ENCODE assay signal across 23 cellular contexts in genomic region chr19:5470264-5470671, GRCh38. TPM values are rescaled to one million over a fixed set of nuclear protein-coding genes. Genes with fewer than 3 reads are reported as not detected.
DNase-seq lines count a peak whose midpoint lies in the region; ATAC-seq and TF ChIP-seq lines count a peak whose summit lies in the region.
"Had no signal": no experiment of that assay in that cellular context is flagged by ENCODE, and none has a peak within 500 bp of the region (broad histone marks: within the 10 kb centered on the region; RNA-seq: fewer than 3 reads in every experiment).

No MANE protein-coding gene starts in this region.

- DNase-seq in NCI-H1417 (lab: John Stamatoyannopoulos, UW), result peak in 2 of 3 experiments; percentile 48 to 75
- DNase-seq in NCI-H1417 treated with DMSO at 0.1 percent for 48 hours (lab: John Stamatoyannopoulos, UW), result no peak
- peak; percentile 85 for DNase-seq in LoVo (ENCODE audit: low spot score)
- DNase-seq in epithelial cell of esophagus (ENCODE audit: low read depth), result peak; percentile 82
- peak; percentile 8 for DNase-seq in prostate gland (ENCODE audit: low spot score)
- DNase-seq in lower lobe of right lung, result no peak
- no peak for DNase-seq in HUDEP-2 (lab: John Stamatoyannopoulos, UW; ENCODE audit: unreplicated experiment in 76 of 76)
- DNase-seq: 8988T; activated CD8-positive, alpha-beta T cell treated with anti-CD3 and anti-CD28 coated beads, Interleukin-2, amount 10 ng/mL, durations not matched to agents 7 days and 5 days; activated T-cell treated with anti-CD3 and anti-CD28 coated beads, Interleukin-2, amount 50 U/mL, for 48 hours; colonic mucosa; HFFc6; NCI-H2107; nephron progenitor cell; SHP77 treated with DMSO at 0.1 percent for 48 hours; stimulated activated CD4-positive, alpha-beta T cell treated with anti-CD3 and anti-CD28 coated beads, Interleukin-15, amount 100 ng/mL, for 24 hours; stimulated activated naive CD4-positive, alpha-beta T cell; WERI-Rb-1 had no signal

- H3K4me1 ChIP-seq in prostate gland (replicated peaks) (no peaks in the 10 kb centered on the region), lower lobe of right lung (no peaks in the 10 kb centered on the region)
- H3K4me1 ChIP-seq: colonic mucosa had no signal

- no peak for TF ChIP-seq CTCF in epithelial cell of esophagus (IDR thresholded peaks at IDR 0.05; ENCODE audit: insufficient read depth, low read depth, low read length, missing control alignments)
- no peak for TF ChIP-seq CTCF in prostate gland (IDR thresholded peaks at IDR 0.05)
- TF ChIP-seq CTCF in lower lobe of right lung (IDR thresholded peaks at IDR 0.05), result no peak

- intact Hi-C loops in prostate gland (cut with DNase I) (no loop called here), lower lobe of right lung (cut with DNase I) (no loop called here)

- TF ChIP-seq POLR2A in prostate gland (IDR thresholded peaks at IDR 0.05), result no peak

- ATAC-seq in lower lobe of right lung, result no peak
- ATAC-seq in GM21529 (IDR thresholded peaks at IDR 0.05; ENCODE audit: unreplicated experiment), result no peak
- ATAC-seq: activated CD8-positive, alpha-beta T cell treated with anti-CD3 and anti-CD28 coated beads, Interleukin-2, amount 10 ng/mL, durations not matched to agents 7 days and 5 days had no signal

- 29% methylated on average over 12 of the region's 12 CpGs for WGBS in prostate gland

- H3K4me3 ChIP-seq in epithelial cell of esophagus (ENCODE audit: low read length) (no peak overlapping the region), prostate gland (no peak overlapping the region), lower lobe of right lung (no peak overlapping the region)
- H3K4me3 ChIP-seq: BLaER1 treated with 17β-estradiol and CSF1 and Interleukin-3, amounts not matched to agents 10 nM and 100 nM; colonic mucosa had no signal

- H3K27me3 ChIP-seq in prostate gland (replicated peaks; ENCODE audit: insufficient read depth), result no peaks in the 10 kb centered on the region
- H3K27me3 ChIP-seq in lower lobe of right lung (ENCODE audit: low read depth), result peaks cover 19% of the 10 kb centered on the region
- H3K27me3 ChIP-seq: BLaER1 treated with 17β-estradiol and CSF1 and Interleukin-3, amounts not matched to agents 10 nM and 100 nM; colonic mucosa had no signal

- H3K36me3 ChIP-seq in prostate gland (no peaks in the 10 kb centered on the region), lower lobe of right lung (no peaks in the 10 kb centered on the region)
- H3K36me3 ChIP-seq: BLaER1 treated with 17β-estradiol and CSF1 and Interleukin-3, amounts not matched to agents 10 nM and 100 nM; colonic mucosa; WERI-Rb-1 had no signal

- no peaks in the 10 kb centered on the region for H3K9me3 ChIP-seq in prostate gland
- no peaks in the 10 kb centered on the region for H3K9me3 ChIP-seq in lower lobe of right lung
- H3K9me3 ChIP-seq: BLaER1 treated with 17β-estradiol and CSF1 and Interleukin-3, amounts not matched to agents 10 nM and 100 nM; colonic mucosa had no signal

- H3K27ac ChIP-seq in prostate gland (no peak overlapping the region), lower lobe of right lung (no peak overlapping the region)
- H3K27ac ChIP-seq: BLaER1 treated with 17β-estradiol and CSF1 and Interleukin-3, amounts not matched to agents 10 nM and 100 nM; colonic mucosa; WERI-Rb-1 had no signal

RNA-seq across cellular contexts. Expression of gene ZNRF4, which starts 15.1 kb away (rescaled TPM):
- total RNA-seq in prostate gland (10 to 100 TPM in 1 of 2 donors, not detected in 1; 13.2 TPM), lower lobe of right lung (not detected)
- total RNA-seq: activated CD8-positive, alpha-beta T cell treated with anti-CD3 and anti-CD28 coated beads, Interleukin-2, amount 10 ng/mL, durations not matched to agents 7 days and 5 days; colonic mucosa; endothelial cell of umbilical vein; glomerular endothelial cell; HFFc6; T-helper 1 cell treated with Interleukin-12 subunit alpha and Interleukin-12 subunit beta and Interleukin-4 antibody, amounts not matched to agents 30 ng/mL and 1 ng/mL, for 36 hours had no signal

Comparison
In these comparisons a context has a peak if more than half of its experiments do, and no peak if none do; other contexts are left out.
1. DNase-seq: peak in NCI-H1417 (2 of 3), LoVo (single experiment), epithelial cell of esophagus (single experiment) and prostate gland (single experiment); none in NCI-H1417 treated with DMSO at 0.1 percent for 48 hours (single experiment), lower lobe of right lung (single experiment) and HUDEP-2 (0 of 76).